In the genomic region with DNA sequence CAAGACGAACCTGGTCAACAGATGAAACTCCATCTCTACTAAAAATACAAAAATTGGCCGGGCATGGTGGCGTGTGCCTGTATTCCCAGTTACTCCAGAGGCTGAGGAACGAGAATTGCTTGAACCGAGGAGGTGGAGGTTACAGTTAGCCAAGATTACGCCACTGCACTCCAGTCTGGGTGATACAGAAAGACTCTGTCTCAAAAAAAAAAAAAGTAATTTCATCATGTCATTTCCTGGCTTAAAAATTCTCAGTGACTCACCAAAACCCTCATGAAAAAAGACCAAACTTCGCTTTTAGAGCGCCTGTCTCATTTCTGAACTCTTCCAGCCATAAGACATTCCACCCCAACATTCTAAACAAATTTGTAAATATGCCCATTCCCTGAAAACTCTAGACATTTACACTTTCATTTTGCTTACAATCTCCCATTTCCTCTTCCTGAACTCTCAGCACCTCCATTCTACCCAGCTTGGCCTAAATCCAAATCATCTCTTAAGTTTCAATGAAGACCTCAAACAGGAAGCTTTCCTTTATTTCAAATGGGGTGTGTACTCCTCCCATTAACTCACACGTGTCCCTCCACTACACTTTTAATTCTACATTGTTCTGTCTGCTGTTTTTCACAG, we compare ENCODE assay signal across 8 cellular contexts. TPM values are rescaled to one million over a fixed set of nuclear protein-coding genes. Genes with fewer than 3 reads are reported as not detected.
A peak's percentile ranks its signal among the peaks of the same experiment; 100 is the strongest.
DNase-seq lines count a peak whose midpoint lies in the region; ATAC-seq lines count a peak whose summit lies in the region.

No MANE protein-coding gene starts in this region.

- intact Hi-C loops in activated CD4-positive, alpha-beta T cell treated with anti-CD3 and anti-CD28 coated beads for 36 hours (cut with DNase I, micrococcal nuclease): loop anchor here in 1 of 2 experiments (1.0 to 2.0 kb wide), 2 partner anchors 14 to 50 kb away; partner anchors contain the start of gene PRRC2C

- H3K27ac Mint-ChIP-seq in activated CD4-positive, alpha-beta T cell treated with anti-CD3 and anti-CD28 coated beads for 36 hours: peak overlapping the region; percentile 81
- peak overlapping the region; percentile 54 to 81 for H3K27ac Mint-ChIP-seq in stimulated activated naive CD8-positive, alpha-beta T cell treated with anti-CD3 and anti-CD28 coated beads, Interleukin-15, amount 100 ng/mL, for 72 hours

- no peaks in the 10 kb centered on the region for H3K9me3 Mint-ChIP-seq in activated CD4-positive, alpha-beta T cell treated with anti-CD3 and anti-CD28 coated beads for 36 hours (ENCODE audit: low read depth)
- no peaks in the 10 kb centered on the region for H3K9me3 Mint-ChIP-seq in stimulated activated naive CD8-positive, alpha-beta T cell treated with anti-CD3 and anti-CD28 coated beads, Interleukin-15, amount 100 ng/mL, for 72 hours

- H3K36me3 Mint-ChIP-seq in activated CD4-positive, alpha-beta T cell treated with anti-CD3 and anti-CD28 coated beads for 36 hours (ENCODE audit: low read depth): no peaks in the 10 kb centered on the region

- ATAC-seq in activated CD4-positive, alpha-beta T cell treated with anti-CD3 and anti-CD28 coated beads for 36 hours: peak; percentile 82
- ATAC-seq in stimulated activated naive CD8-positive, alpha-beta T cell treated with anti-CD3 and anti-CD28 coated beads, Interleukin-15, amount 100 ng/mL, for 72 hours: peak; percentile 64
- ATAC-seq in GM18511 (IDR thresholded peaks at IDR 0.05; ENCODE audit: unreplicated experiment) (no peak), GM21717 (IDR thresholded peaks at IDR 0.05; ENCODE audit: unreplicated experiment) (no peak)

- peaks cover 14% of the 10 kb centered on the region for H3K4me1 Mint-ChIP-seq in activated CD4-positive, alpha-beta T cell treated with anti-CD3 and anti-CD28 coated beads for 36 hours
- peaks cover 14% of the 10 kb centered on the region for H3K4me1 Mint-ChIP-seq in stimulated activated naive CD8-positive, alpha-beta T cell treated with anti-CD3 and anti-CD28 coated beads, Interleukin-15, amount 100 ng/mL, for 72 hours

- POLR2A ChIA-PET in activated CD4-positive, alpha-beta T cell treated with anti-CD3 and anti-CD28 coated beads for 36 hours (lab: Charles Lee): no interaction called here

- peak overlapping the region; percentile 0 for H3K4me3 Mint-ChIP-seq in activated CD4-positive, alpha-beta T cell treated with anti-CD3 and anti-CD28 coated beads for 36 hours
- H3K4me3 Mint-ChIP-seq in stimulated activated naive CD8-positive, alpha-beta T cell treated with anti-CD3 and anti-CD28 coated beads, Interleukin-15, amount 100 ng/mL, for 72 hours: peak overlapping the region; percentile 33 to 38

- H3K27me3 Mint-ChIP-seq in activated CD4-positive, alpha-beta T cell treated with anti-CD3 and anti-CD28 coated beads for 36 hours: no peaks in the 10 kb centered on the region
- H3K27me3 Mint-ChIP-seq in stimulated activated naive CD8-positive, alpha-beta T cell treated with anti-CD3 and anti-CD28 coated beads, Interleukin-15, amount 100 ng/mL, for 72 hours: peaks cover 8% of the 10 kb centered on the region

- CTCF ChIA-PET in activated CD4-positive, alpha-beta T cell treated with anti-CD3 and anti-CD28 coated beads for 36 hours (lab: Charles Lee): no interaction called here

- peak; percentile 21 for DNase-seq in activated CD4-positive, alpha-beta T cell treated with anti-CD3 and anti-CD28 coated beads for 36 hours
- DNase-seq in activated CD4-positive, alpha-beta T cell treated with anti-CD3 and anti-CD28 coated beads, Interleukin-2, amount 50 U/mL, for 1 hour: no peak
- peak; percentile 62 for DNase-seq in SKM-1 (lab: John Stamatoyannopoulos, UW; ENCODE audit: unreplicated experiment)
- DNase-seq in fibroblast of gingiva (ENCODE audit: low read depth): peak; percentile 64
- no peak for DNase-seq in stimulated activated naive CD8-positive, alpha-beta T cell treated with anti-CD3 and anti-CD28 coated beads, Interleukin-15, amount 100 ng/mL, for 72 hours
- DNase-seq in islet precursor cell: no peak

RNA-seq across cellular contexts. Expression of gene PRRC2C, which starts 50.5 kb away (rescaled TPM):
- 100 to 1,000 TPM; 233 to 351 TPM for total RNA-seq in activated CD4-positive, alpha-beta T cell treated with anti-CD3 and anti-CD28 coated beads for 36 hours

Comparison
In these comparisons a context has a peak if more than half of its experiments do, and no peak if none do; other contexts are left out.
1. DNase-seq: peak in activated CD4-positive, alpha-beta T cell treated with anti-CD3 and anti-CD28 coated beads for 36 hours (single experiment), SKM-1 (single experiment) and fibroblast of gingiva (single experiment); none in activated CD4-positive, alpha-beta T cell treated with anti-CD3 and anti-CD28 coated beads, Interleukin-2, amount 50 U/mL, for 1 hour (single experiment), stimulated activated naive CD8-positive, alpha-beta T cell treated with anti-CD3 and anti-CD28 coated beads, Interleukin-15, amount 100 ng/mL, for 72 hours (0 of 2) and islet precursor cell (single experiment).
2. ATAC-seq: peak in activated CD4-positive, alpha-beta T cell treated with anti-CD3 and anti-CD28 coated beads for 36 hours (single experiment) and stimulated activated naive CD8-positive, alpha-beta T cell treated with anti-CD3 and anti-CD28 coated beads, Interleukin-15, amount 100 ng/mL, for 72 hours (single experiment); none in GM18511 (single experiment) and GM21717 (single experiment).